In genomic region chr6:18392346-18392877, GRCh38 we compare ENCODE assay signal across 2 cellular contexts.
TF ChIP-seq lines count a peak whose summit lies in the region.

No MANE protein-coding gene starts in this region.

TF ChIP-seq in SK-N-SH, 30 proteins besides CTCF, POLR2A, EP300 and RAD21 (continued from another document):
- TF ChIP-seq, protein P1, sequence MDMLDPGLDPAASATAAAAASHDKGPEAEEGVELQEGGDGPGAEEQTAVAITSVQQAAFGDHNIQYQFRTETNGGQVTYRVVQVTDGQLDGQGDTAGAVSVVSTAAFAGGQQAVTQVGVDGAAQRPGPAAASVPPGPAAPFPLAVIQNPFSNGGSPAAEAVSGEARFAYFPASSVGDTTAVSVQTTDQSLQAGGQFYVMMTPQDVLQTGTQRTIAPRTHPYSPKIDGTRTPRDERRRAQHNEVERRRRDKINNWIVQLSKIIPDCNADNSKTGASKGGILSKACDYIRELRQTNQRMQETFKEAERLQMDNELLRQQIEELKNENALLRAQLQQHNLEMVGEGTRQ (IDR thresholded peaks at IDR 0.05; ENCODE audit: borderline replicate concordance, low read depth, low read length), result no peak
- TF ChIP-seq TAF1 (IDR thresholded peaks at IDR 0.05; ENCODE audit: borderline replicate concordance, low read depth, low read length) (no peak), SMC3 (IDR thresholded peaks at IDR 0.05; ENCODE audit: low read depth, low read length) (no peak), TEAD4 (IDR thresholded peaks at IDR 0.05; ENCODE audit: borderline replicate concordance, insufficient read depth) (no peak), CHD2 (IDR thresholded peaks at IDR 0.05; ENCODE audit: low read length, partially characterized antibody) (no peak), EZH2phosphoT487 (IDR thresholded peaks at IDR 0.05; ENCODE audit: borderline replicate concordance, low read depth) (no peak), MXI1 (IDR thresholded peaks at IDR 0.05; ENCODE audit: low read depth, low read length) (no peak), NFIC (IDR thresholded peaks at IDR 0.05; ENCODE audit: borderline replicate concordance) (no peak), RFX5 (IDR thresholded peaks at IDR 0.05; ENCODE audit: low read length) (no peak)
- TF ChIP-seq, protein P2, sequence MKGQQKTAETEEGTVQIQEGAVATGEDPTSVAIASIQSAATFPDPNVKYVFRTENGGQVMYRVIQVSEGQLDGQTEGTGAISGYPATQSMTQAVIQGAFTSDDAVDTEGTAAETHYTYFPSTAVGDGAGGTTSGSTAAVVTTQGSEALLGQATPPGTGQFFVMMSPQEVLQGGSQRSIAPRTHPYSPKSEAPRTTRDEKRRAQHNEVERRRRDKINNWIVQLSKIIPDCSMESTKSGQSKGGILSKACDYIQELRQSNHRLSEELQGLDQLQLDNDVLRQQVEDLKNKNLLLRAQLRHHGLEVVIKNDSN (IDR thresholded peaks at IDR 0.05; ENCODE audit: borderline replicate concordance, low read depth), result no peak
- TF ChIP-seq, protein P3, sequence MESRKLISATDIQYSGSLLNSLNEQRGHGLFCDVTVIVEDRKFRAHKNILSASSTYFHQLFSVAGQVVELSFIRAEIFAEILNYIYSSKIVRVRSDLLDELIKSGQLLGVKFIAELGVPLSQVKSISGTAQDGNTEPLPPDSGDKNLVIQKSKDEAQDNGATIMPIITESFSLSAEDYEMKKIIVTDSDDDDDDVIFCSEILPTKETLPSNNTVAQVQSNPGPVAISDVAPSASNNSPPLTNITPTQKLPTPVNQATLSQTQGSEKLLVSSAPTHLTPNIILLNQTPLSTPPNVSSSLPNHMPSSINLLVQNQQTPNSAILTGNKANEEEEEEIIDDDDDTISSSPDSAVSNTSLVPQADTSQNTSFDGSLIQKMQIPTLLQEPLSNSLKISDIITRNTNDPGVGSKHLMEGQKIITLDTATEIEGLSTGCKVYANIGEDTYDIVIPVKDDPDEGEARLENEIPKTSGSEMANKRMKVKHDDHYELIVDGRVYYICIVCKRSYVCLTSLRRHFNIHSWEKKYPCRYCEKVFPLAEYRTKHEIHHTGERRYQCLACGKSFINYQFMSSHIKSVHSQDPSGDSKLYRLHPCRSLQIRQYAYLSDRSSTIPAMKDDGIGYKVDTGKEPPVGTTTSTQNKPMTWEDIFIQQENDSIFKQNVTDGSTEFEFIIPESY (IDR thresholded peaks at IDR 0.05; ENCODE audit: borderline replicate concordance, low read depth), result no peak

TF ChIP-seq in SK-N-SH treated with all-trans-retinoic acid at 6 μM for 48 hours, 23 proteins besides CTCF, POLR2A, EP300 and RAD21 (continued from another document):
- TF ChIP-seq, protein P4, sequence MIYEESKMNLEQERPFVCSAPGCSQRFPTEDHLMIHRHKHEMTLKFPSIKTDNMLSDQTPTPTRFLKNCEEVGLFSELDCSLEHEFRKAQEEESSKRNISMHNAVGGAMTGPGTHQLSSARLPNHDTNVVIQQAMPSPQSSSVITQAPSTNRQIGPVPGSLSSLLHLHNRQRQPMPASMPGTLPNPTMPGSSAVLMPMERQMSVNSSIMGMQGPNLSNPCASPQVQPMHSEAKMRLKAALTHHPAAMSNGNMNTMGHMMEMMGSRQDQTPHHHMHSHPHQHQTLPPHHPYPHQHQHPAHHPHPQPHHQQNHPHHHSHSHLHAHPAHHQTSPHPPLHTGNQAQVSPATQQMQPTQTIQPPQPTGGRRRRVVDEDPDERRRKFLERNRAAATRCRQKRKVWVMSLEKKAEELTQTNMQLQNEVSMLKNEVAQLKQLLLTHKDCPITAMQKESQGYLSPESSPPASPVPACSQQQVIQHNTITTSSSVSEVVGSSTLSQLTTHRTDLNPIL (CRISPR knock-in tag; IDR thresholded peaks at IDR 0.05; ENCODE audit: low read depth), result no peak
- TF ChIP-seq SNAI2 (CRISPR knock-in tag; IDR thresholded peaks at IDR 0.05), result no peak
- no peak for TF ChIP-seq ZNF70 (CRISPR knock-in tag; IDR thresholded peaks at IDR 0.05)
- TF ChIP-seq, protein P5, sequence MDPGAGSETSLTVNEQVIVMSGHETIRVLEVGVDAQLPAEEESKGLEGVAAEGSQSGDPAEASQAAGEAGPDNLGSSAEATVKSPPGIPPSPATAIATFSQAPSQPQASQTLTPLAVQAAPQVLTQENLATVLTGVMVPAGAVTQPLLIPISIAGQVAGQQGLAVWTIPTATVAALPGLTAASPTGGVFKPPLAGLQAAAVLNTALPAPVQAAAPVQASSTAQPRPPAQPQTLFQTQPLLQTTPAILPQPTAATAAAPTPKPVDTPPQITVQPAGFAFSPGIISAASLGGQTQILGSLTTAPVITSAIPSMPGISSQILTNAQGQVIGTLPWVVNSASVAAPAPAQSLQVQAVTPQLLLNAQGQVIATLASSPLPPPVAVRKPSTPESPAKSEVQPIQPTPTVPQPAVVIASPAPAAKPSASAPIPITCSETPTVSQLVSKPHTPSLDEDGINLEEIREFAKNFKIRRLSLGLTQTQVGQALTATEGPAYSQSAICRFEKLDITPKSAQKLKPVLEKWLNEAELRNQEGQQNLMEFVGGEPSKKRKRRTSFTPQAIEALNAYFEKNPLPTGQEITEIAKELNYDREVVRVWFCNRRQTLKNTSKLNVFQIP (CRISPR knock-in tag; IDR thresholded peaks at IDR 0.05; ENCODE audit: borderline replicate concordance, low read depth), result no peak
- TF ChIP-seq PPARA (CRISPR knock-in tag; IDR thresholded peaks at IDR 0.05; ENCODE audit: borderline replicate concordance), result no peak
